ENCODE assay signal across 1 cellular context in the genomic region with DNA sequence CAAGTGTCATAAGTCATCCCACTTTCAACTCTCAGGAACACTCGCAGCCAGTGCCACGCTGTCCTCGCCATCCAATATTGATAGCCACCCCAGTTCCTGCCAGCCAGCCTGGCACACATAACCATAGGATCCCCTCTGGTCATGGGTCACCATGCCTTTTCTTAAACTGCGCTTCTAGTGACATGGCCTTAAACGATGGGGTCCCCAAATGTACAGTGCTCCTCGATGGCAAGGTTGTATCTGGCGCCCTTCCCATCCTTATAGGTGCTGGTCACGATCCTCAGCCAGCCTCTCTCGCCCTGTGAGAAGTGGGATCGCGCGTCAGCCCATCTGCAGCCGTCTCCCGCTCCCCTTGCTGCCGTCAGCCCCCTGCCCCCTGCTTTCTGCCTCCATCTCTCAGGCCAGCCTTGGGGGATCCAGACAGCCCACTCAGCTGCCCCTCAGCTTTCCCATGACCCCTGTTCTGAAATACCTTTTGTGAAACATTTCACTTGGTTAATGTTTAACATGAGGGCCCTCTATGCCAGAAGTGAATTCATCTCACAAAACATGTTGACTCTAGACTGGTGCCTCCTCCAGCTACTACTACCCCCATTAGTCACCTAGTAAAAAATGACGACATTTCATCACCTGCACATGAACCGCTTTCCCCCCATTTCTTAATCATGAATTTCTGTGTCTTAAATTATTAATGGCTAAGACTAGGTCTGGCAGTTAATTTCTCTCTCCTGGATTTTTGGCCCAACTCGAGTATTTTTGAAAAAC.
TF ChIP-seq lines count a peak whose summit lies in the region.

No MANE protein-coding gene starts in this region.

TF ChIP-seq in HepG2, 621 proteins besides CTCF, POLR2A, EP300 and RAD21 (continued from another document and continues in another):
- no peak for TF ChIP-seq PBX3 (CRISPR knock-in tag; IDR thresholded peaks at IDR 0.05; ENCODE audit: borderline replicate concordance)
- no peak; the same call in 1 of the 2 replicates for TF ChIP-seq FOXO1 (CRISPR knock-in tag; IDR thresholded peaks at IDR 0.05)
- no peak for TF ChIP-seq ZNF253 (CRISPR knock-in tag; IDR thresholded peaks at IDR 0.05; ENCODE audit: borderline replicate concordance)
- TF ChIP-seq RBAK (CRISPR knock-in tag; IDR thresholded peaks at IDR 0.05): no peak
- no peak for TF ChIP-seq HNRNPL (IDR thresholded peaks at IDR 0.05; ENCODE audit: low read depth, low read length)
- peak; percentile 54; the same call in 1 of the 2 replicates for TF ChIP-seq THAP11 (CRISPR knock-in tag; IDR thresholded peaks at IDR 0.05)
- TF ChIP-seq RBM22 (optimal IDR thresholded peaks at IDR 0.05; ENCODE audit: low read length): no peak
- no peak for TF ChIP-seq DMAP1 (CRISPR knock-in tag; IDR thresholded peaks at IDR 0.05)
- TF ChIP-seq GLI4 (CRISPR knock-in tag; IDR thresholded peaks at IDR 0.05; ENCODE audit: borderline replicate concordance): no peak; the same call in 1 of the 2 replicates
- no peak for TF ChIP-seq SOX13 (IDR thresholded peaks at IDR 0.05)
- peak in 1 of 2 experiments; percentile 63; a peak in 1 of 4 replicates for TF ChIP-seq SOX13 (CRISPR knock-in tag; conservative IDR thresholded peaks at IDR 0.05 in 1 of 2, IDR thresholded peaks at IDR 0.05 in 1 of 2)
- TF ChIP-seq AHDC1 (CRISPR knock-in tag; IDR thresholded peaks at IDR 0.05; ENCODE audit: borderline replicate concordance): peak; percentile 54; the same call in 1 of the 2 replicates
- TF ChIP-seq, protein P1, sequence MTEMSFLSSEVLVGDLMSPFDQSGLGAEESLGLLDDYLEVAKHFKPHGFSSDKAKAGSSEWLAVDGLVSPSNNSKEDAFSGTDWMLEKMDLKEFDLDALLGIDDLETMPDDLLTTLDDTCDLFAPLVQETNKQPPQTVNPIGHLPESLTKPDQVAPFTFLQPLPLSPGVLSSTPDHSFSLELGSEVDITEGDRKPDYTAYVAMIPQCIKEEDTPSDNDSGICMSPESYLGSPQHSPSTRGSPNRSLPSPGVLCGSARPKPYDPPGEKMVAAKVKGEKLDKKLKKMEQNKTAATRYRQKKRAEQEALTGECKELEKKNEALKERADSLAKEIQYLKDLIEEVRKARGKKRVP (CRISPR knock-in tag; IDR thresholded peaks at IDR 0.05): peak in 1 of 2 experiments; percentile 92; a peak in 2 of 4 replicates
- no peak; the same call in 1 of the 2 replicates for TF ChIP-seq ZNF567 (CRISPR knock-in tag; IDR thresholded peaks at IDR 0.05; ENCODE audit: borderline replicate concordance)
- TF ChIP-seq ZNF780A (CRISPR knock-in tag; IDR thresholded peaks at IDR 0.05): no peak
- peak; percentile 80; the same call in 1 of the 2 replicates for TF ChIP-seq POLR2AphosphoS2 (IDR thresholded peaks at IDR 0.05; ENCODE audit: low read depth, low read length)
- TF ChIP-seq SNRNP70 (IDR thresholded peaks at IDR 0.05; ENCODE audit: low read depth, low read length): no peak
- TF ChIP-seq, protein P2, sequence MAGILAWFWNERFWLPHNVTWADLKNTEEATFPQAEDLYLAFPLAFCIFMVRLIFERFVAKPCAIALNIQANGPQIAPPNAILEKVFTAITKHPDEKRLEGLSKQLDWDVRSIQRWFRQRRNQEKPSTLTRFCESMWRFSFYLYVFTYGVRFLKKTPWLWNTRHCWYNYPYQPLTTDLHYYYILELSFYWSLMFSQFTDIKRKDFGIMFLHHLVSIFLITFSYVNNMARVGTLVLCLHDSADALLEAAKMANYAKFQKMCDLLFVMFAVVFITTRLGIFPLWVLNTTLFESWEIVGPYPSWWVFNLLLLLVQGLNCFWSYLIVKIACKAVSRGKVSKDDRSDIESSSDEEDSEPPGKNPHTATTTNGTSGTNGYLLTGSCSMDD (CRISPR knock-in tag; IDR thresholded peaks at IDR 0.05): no peak
- no peak for TF ChIP-seq SIX1 (CRISPR knock-in tag; IDR thresholded peaks at IDR 0.05; ENCODE audit: borderline replicate concordance)
- TF ChIP-seq CCAR2 (optimal IDR thresholded peaks at IDR 0.05; ENCODE audit: low read depth, low read length): no peak
- no peak for TF ChIP-seq ZNF564 (CRISPR knock-in tag; IDR thresholded peaks at IDR 0.05)
- no peak; the same call in 1 of the 2 replicates for TF ChIP-seq BHLHE40 (IDR thresholded peaks at IDR 0.05; ENCODE audit: low read length)
- no peak; the same call in 1 of the 2 replicates for TF ChIP-seq ZNF598 (CRISPR knock-in tag; IDR thresholded peaks at IDR 0.05; ENCODE audit: borderline replicate concordance)
- TF ChIP-seq, protein P3, sequence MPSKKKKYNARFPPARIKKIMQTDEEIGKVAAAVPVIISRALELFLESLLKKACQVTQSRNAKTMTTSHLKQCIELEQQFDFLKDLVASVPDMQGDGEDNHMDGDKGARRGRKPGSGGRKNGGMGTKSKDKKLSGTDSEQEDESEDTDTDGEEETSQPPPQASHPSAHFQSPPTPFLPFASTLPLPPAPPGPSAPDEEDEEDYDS (CRISPR knock-in tag; IDR thresholded peaks at IDR 0.05): 0 out of 2 replicates have a peak, but pooled peaks have one; percentile 33
- no peak for TF ChIP-seq NAIF1 (CRISPR knock-in tag; IDR thresholded peaks at IDR 0.05; ENCODE audit: borderline replicate concordance)
- TF ChIP-seq ZSCAN21 (CRISPR knock-in tag; IDR thresholded peaks at IDR 0.05; ENCODE audit: borderline replicate concordance): no peak
- peak; percentile 31; the same call in 1 of the 2 replicates for TF ChIP-seq ZNF512 (CRISPR knock-in tag; IDR thresholded peaks at IDR 0.05)
- no peak for TF ChIP-seq NKX3-1 (CRISPR knock-in tag; IDR thresholded peaks at IDR 0.05)
- TF ChIP-seq ZNF296 (CRISPR knock-in tag; conservative IDR thresholded peaks at IDR 0.05): no peak
- TF ChIP-seq CEBPG (CRISPR knock-in tag; IDR thresholded peaks at IDR 0.05): peak; percentile 84
- TF ChIP-seq PITX1 (CRISPR knock-in tag; IDR thresholded peaks at IDR 0.05): 0 out of 2 replicates have a peak, but pooled peaks have one; percentile 6
- TF ChIP-seq SRSF1 (optimal IDR thresholded peaks at IDR 0.05; ENCODE audit: low read depth, low read length): peak; percentile 22
- TF ChIP-seq MAFK (conservative IDR thresholded peaks at IDR 0.05 in 1 of 2, IDR thresholded peaks at IDR 0.05 in 1 of 2; ENCODE audit: low read length in 2 of 2): no peak
- TF ChIP-seq ETV5 (CRISPR knock-in tag; IDR thresholded peaks at IDR 0.05; ENCODE audit: borderline replicate concordance): no peak; the same call in 1 of the 2 replicates
- TF ChIP-seq SMYD3 (CRISPR knock-in tag; IDR thresholded peaks at IDR 0.05): no peak
- TF ChIP-seq ZNF235 (CRISPR knock-in tag; IDR thresholded peaks at IDR 0.05; ENCODE audit: borderline replicate concordance): no peak
- TF ChIP-seq ZNF136 (CRISPR knock-in tag; IDR thresholded peaks at IDR 0.05; ENCODE audit: low read depth): no peak; the same call in 1 of the 2 replicates
- TF ChIP-seq ZNF138 (CRISPR knock-in tag; IDR thresholded peaks at IDR 0.05; ENCODE audit: low read depth): peak; percentile 9; the same call in 1 of the 2 replicates
- no peak for TF ChIP-seq ZFAT (CRISPR knock-in tag; conservative IDR thresholded peaks at IDR 0.05)
- TF ChIP-seq DR1 (CRISPR knock-in tag; IDR thresholded peaks at IDR 0.05): no peak
- TF ChIP-seq SRY (CRISPR knock-in tag; IDR thresholded peaks at IDR 0.05): peak; percentile 44; the same call in 1 of the 2 replicates
- no peak for TF ChIP-seq ZSCAN25 (CRISPR knock-in tag; IDR thresholded peaks at IDR 0.05)
- TF ChIP-seq NCOA5 (CRISPR knock-in tag; IDR thresholded peaks at IDR 0.05): peak; percentile 75; the same call in 1 of the 2 replicates
- no peak for TF ChIP-seq ETV6 (CRISPR knock-in tag; conservative IDR thresholded peaks at IDR 0.05)
- TF ChIP-seq ZNF503 (CRISPR knock-in tag; IDR thresholded peaks at IDR 0.05): peak; percentile 59; the same call in 1 of the 2 replicates
- peak; percentile 57; the same call in 1 of the 2 replicates for TF ChIP-seq ZNF768 (CRISPR knock-in tag; IDR thresholded peaks at IDR 0.05)
- no peak for TF ChIP-seq RNF2 (conservative IDR thresholded peaks at IDR 0.05; ENCODE audit: low read depth)
- TF ChIP-seq FIP1L1 (IDR thresholded peaks at IDR 0.05; ENCODE audit: borderline replicate concordance, insufficient read depth, low read depth, low read length): 0 out of 2 replicates have a peak, but pooled peaks have one; percentile 58
- no peak for TF ChIP-seq ZNF33B (CRISPR knock-in tag; IDR thresholded peaks at IDR 0.05)
- TF ChIP-seq, protein P4, sequence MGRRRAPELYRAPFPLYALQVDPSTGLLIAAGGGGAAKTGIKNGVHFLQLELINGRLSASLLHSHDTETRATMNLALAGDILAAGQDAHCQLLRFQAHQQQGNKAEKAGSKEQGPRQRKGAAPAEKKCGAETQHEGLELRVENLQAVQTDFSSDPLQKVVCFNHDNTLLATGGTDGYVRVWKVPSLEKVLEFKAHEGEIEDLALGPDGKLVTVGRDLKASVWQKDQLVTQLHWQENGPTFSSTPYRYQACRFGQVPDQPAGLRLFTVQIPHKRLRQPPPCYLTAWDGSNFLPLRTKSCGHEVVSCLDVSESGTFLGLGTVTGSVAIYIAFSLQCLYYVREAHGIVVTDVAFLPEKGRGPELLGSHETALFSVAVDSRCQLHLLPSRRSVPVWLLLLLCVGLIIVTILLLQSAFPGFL (CRISPR knock-in tag; IDR thresholded peaks at IDR 0.05): 0 out of 2 replicates have a peak, but pooled peaks have one; percentile 53
- TF ChIP-seq RORA (CRISPR knock-in tag; IDR thresholded peaks at IDR 0.05): no peak
